ENCODE assay signal across 10 cellular contexts in genomic region chr12:96233941-96234461, GRCh38. TPM values are rescaled to one million over a fixed set of nuclear protein-coding genes. Genes with fewer than 3 reads are reported as not detected.
DNase-seq lines count a peak whose midpoint lies in the region; ATAC-seq and TF ChIP-seq lines count a peak whose summit lies in the region.
"Had no signal": no experiment of that assay in that cellular context is flagged by ENCODE, and none has a peak within 500 bp of the region (broad histone marks: within the 10 kb centered on the region; RNA-seq: fewer than 3 reads in every experiment).

No MANE protein-coding gene starts in this region.

- WGBS in right cardiac atrium: 17% methylated on average over 15 of the region's 15 CpGs

- peak overlapping the region; percentile 61 for H3K27ac ChIP-seq in right cardiac atrium (ENCODE audit: low read length)
- peak overlapping the region; percentile 76 for H3K27ac ChIP-seq in skeletal muscle tissue (ENCODE audit: low read depth, low read length)

- peak overlapping the region in 1 of 3 donors; percentile 43 for H3K9ac ChIP-seq in skeletal muscle tissue (ENCODE audit: low read depth in 1 of 3, low read length in 3 of 3)

- H3K36me3 Mint-ChIP-seq in natural killer cell treated with Interleukin-12 subunit alpha and Interleukin-12 subunit beta and Interleukin-15 and Interleukin-18, amount 100 ng/mL, for 72 hours: no peaks in the 10 kb centered on the region

- TF ChIP-seq CTCF in astrocyte of the spinal cord (IDR thresholded peaks at IDR 0.05; ENCODE audit: low read depth, low read length): no peak

- DNase-seq in GM04504 (ENCODE audit: low read depth) (peak; percentile 96), astrocyte of the spinal cord (ENCODE audit: low read depth, low spot score) (peak; percentile 97), right cardiac atrium (peak; percentile 95 to 97 (median 97)), amniotic stem cell (lab: John Stamatoyannopoulos, UW) (no peak), UCSD-AML1 (lab: John Stamatoyannopoulos, UW; ENCODE audit: unreplicated experiment) (no peak), SIG-M5 treated with dmso at 0.1 percent for 504 hours (lab: John Stamatoyannopoulos, UW; ENCODE audit: unreplicated experiment) (no peak)
- DNase-seq in natural killer cell treated with Interleukin-12 subunit alpha and Interleukin-12 subunit beta and Interleukin-15 and Interleukin-18, amount 100 ng/mL, for 72 hours (ENCODE audit: low spot score): no peak
- DNase-seq: stimulated activated CD4-positive, alpha-beta T cell treated with anti-CD3 and anti-CD28 coated beads, Interleukin-4, amount 100 ng/mL, for 4 hours had no signal

- H3K27me3 ChIP-seq in right cardiac atrium (ENCODE audit: control insufficient read depth, insufficient read depth): no peaks in the 10 kb centered on the region
- H3K27me3 ChIP-seq in skeletal muscle tissue (ENCODE audit: control insufficient read depth in 3 of 3, insufficient read depth in 3 of 3, low read length in 3 of 3): peaks cover 0 to 16% (median 6%) of the 10 kb centered on the region in 3 donors

- H3K4me1 Mint-ChIP-seq in natural killer cell treated with Interleukin-12 subunit alpha and Interleukin-12 subunit beta and Interleukin-15 and Interleukin-18, amount 100 ng/mL, for 72 hours (ENCODE audit: low read depth in 2 of 2): peaks cover 34 to 43% of the 10 kb centered on the region in 2 donors

- H3K4me3 Mint-ChIP-seq in natural killer cell treated with Interleukin-12 subunit alpha and Interleukin-12 subunit beta and Interleukin-15 and Interleukin-18, amount 100 ng/mL, for 72 hours: no peak overlapping the region
- H3K4me3 Mint-ChIP-seq: dendritic cell treated with granulocyte-macrophage colony-stimulating factor and Interleukin-4, amounts not matched to agents 40 ng/mL and 50 ng/mL, for 4 days had no signal

- no peaks in the 10 kb centered on the region for H3K36me3 ChIP-seq in skeletal muscle tissue (ENCODE audit: control insufficient read depth in 3 of 3, insufficient read depth in 3 of 3, low read length in 3 of 3)

- H3K27me3 Mint-ChIP-seq in natural killer cell treated with Interleukin-12 subunit alpha and Interleukin-12 subunit beta and Interleukin-15 and Interleukin-18, amount 100 ng/mL, for 72 hours: no peaks in the 10 kb centered on the region
- H3K27me3 Mint-ChIP-seq: dendritic cell treated with granulocyte-macrophage colony-stimulating factor and Interleukin-4, amounts not matched to agents 40 ng/mL and 50 ng/mL, for 4 days had no signal

- ATAC-seq in right cardiac atrium: peak; percentile 86 to 89
- ATAC-seq in natural killer cell treated with Interleukin-12 subunit alpha and Interleukin-12 subunit beta and Interleukin-15 and Interleukin-18, amount 100 ng/mL, for 72 hours: no peak

- in situ Hi-C loops in astrocyte of the spinal cord (cut with HindIII; ENCODE audit: low sequenced_read_pairs): no loop called here

- H3K4me3 ChIP-seq in astrocyte of the spinal cord (ENCODE audit: low read depth, low read length): no peak overlapping the region
- no peak overlapping the region for H3K4me3 ChIP-seq in right cardiac atrium (ENCODE audit: low read length)
- H3K4me3 ChIP-seq in skeletal muscle tissue (ENCODE audit: low read length in 3 of 3): peak overlapping the region in 1 of 3 donors; percentile 41

- peaks cover 35% of the 10 kb centered on the region for H3K4me1 ChIP-seq in right cardiac atrium (ENCODE audit: control insufficient read depth, insufficient read depth, low read length)
- peaks cover 45 to 52% (median 46%) of the 10 kb centered on the region in 3 donors for H3K4me1 ChIP-seq in skeletal muscle tissue (ENCODE audit: control insufficient read depth in 3 of 3, insufficient read depth in 3 of 3, low read length in 3 of 3)

- intact Hi-C loops in right cardiac atrium (cut with DNase I): loop anchor here in 1 of 4 donors (10.0 kb wide), 1 partner anchor 161 kb away; no protein-coding TSS in a partner anchor

- H3K9me3 ChIP-seq in right cardiac atrium (ENCODE audit: control insufficient read depth, low read length) (no peaks in the 10 kb centered on the region), skeletal muscle tissue (ENCODE audit: control insufficient read depth in 3 of 3, low read length in 3 of 3) (no peaks in the 10 kb centered on the region)

- no peak overlapping the region for H3K27ac Mint-ChIP-seq in natural killer cell treated with Interleukin-12 subunit alpha and Interleukin-12 subunit beta and Interleukin-15 and Interleukin-18, amount 100 ng/mL, for 72 hours
- H3K27ac Mint-ChIP-seq: dendritic cell treated with granulocyte-macrophage colony-stimulating factor and Interleukin-4, amounts not matched to agents 40 ng/mL and 50 ng/mL, for 4 days had no signal

- no peaks in the 10 kb centered on the region for H3K9me3 Mint-ChIP-seq in natural killer cell treated with Interleukin-12 subunit alpha and Interleukin-12 subunit beta and Interleukin-15 and Interleukin-18, amount 100 ng/mL, for 72 hours
- H3K9me3 Mint-ChIP-seq: dendritic cell treated with granulocyte-macrophage colony-stimulating factor and Interleukin-4, amounts not matched to agents 40 ng/mL and 50 ng/mL, for 4 days had no signal

RNA-seq across cellular contexts. Expression of gene ELK3, which starts 39.8 kb away (rescaled TPM):
- total RNA-seq in right cardiac atrium (10 to 100 TPM; 18.1 to 34.0 (median 23.7) TPM), skeletal muscle tissue (9.9 TPM)
- 11.5 TPM for polyA plus RNA-seq in right cardiac atrium
- total RNA-seq in natural killer cell treated with Interleukin-12 subunit alpha and Interleukin-12 subunit beta and Interleukin-15 and Interleukin-18, amount 100 ng/mL, for 72 hours: 10 to 100 TPM; 16.0 to 21.6 TPM

Comparison
In these comparisons a context has a peak if more than half of its experiments do, and no peak if none do; other contexts are left out.
1. DNase-seq: peak in GM04504 (single experiment), astrocyte of the spinal cord (single experiment) and right cardiac atrium (3 of 3); none in natural killer cell treated with Interleukin-12 subunit alpha and Interleukin-12 subunit beta and Interleukin-15 and Interleukin-18, amount 100 ng/mL, for 72 hours (single experiment), amniotic stem cell (single experiment), UCSD-AML1 (single experiment) and SIG-M5 treated with dmso at 0.1 percent for 504 hours (single experiment).
2. ATAC-seq: peak in right cardiac atrium (2 of 2); none in natural killer cell treated with Interleukin-12 subunit alpha and Interleukin-12 subunit beta and Interleukin-15 and Interleukin-18, amount 100 ng/mL, for 72 hours (0 of 2).